11 cellular contexts compared by ENCODE assay signal in the genomic region with DNA sequence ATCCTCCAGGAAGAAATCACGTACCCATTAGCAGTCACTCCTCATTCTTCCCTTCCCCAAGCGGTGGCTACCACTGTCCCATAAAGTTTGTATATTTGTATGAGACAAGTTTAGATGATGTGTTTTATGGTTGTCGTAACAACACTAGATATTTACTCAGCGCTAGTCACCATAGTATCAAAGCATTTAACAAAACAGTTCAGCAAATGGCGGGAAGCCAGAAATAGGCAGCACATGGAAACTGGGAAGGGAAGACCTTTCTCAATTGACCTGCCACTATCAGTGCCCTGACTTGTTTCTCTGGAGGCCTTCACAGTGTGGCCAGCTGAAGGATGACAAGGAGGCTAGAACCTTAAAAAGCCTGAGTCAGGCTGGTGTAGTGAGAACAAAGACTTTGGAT. TPM values are rescaled to one million over a fixed set of nuclear protein-coding genes. Genes with fewer than 3 reads are reported as not detected.
DNase-seq lines count a peak whose midpoint lies in the region; ATAC-seq, FAIRE-seq and TF ChIP-seq lines count a peak whose summit lies in the region.
"Had no signal": no experiment of that assay in that cellular context is flagged by ENCODE, and none has a peak within 500 bp of the region (broad histone marks: within the 10 kb centered on the region; RNA-seq: fewer than 3 reads in every experiment).

No MANE protein-coding gene starts in this region.

- ATAC-seq in left lung (peak; percentile 87), natural killer cell (no peak)

- H3K27ac ChIP-seq in ACC112 (ENCODE audit: low read depth, low read length) (peak overlapping the region; percentile 84), left lung (peak overlapping the region; percentile 35 to 37)
- H3K27ac ChIP-seq in effector memory CD4-positive, alpha-beta T cell (ENCODE audit: insufficient read depth, low read length, poor library complexity, severe bottlenecking), result no peak overlapping the region

- peaks cover 41 to 43% of the 10 kb centered on the region in 2 donors for H3K4me1 Mint-ChIP-seq in natural killer cell

- H3K36me3 ChIP-seq in ACC112 (ENCODE audit: insufficient read depth, low read length), result peaks cover 12% of the 10 kb centered on the region; the same call in 1 of the 2 replicates
- H3K36me3 ChIP-seq in left lung, result peaks cover 0 to under 1% of the 10 kb centered on the region in 2 donors
- H3K36me3 ChIP-seq in effector memory CD4-positive, alpha-beta T cell (ENCODE audit: control insufficient read depth, insufficient read depth, low read length), result peaks cover 23% of the 10 kb centered on the region

- DNase-seq in HT1080 (ENCODE audit: low read depth) (peak; percentile 13), left lung (no peak), natural killer cell (no peak), hypothalamus (lab: John Stamatoyannopoulos, UW) (no peak), cortex of kidney (lab: John Stamatoyannopoulos, UW) (no peak)
- DNase-seq in effector memory CD4-positive, alpha-beta T cell, result no peak
- DNase-seq: NCI-H187 had no signal

- no peak overlapping the region for H3K4me3 Mint-ChIP-seq in natural killer cell

- H3K27me3 Mint-ChIP-seq in natural killer cell (ENCODE audit: low read depth in 2 of 2), result no peaks in the 10 kb centered on the region

- peaks cover 29% of the 10 kb centered on the region for H3K4me1 ChIP-seq in ACC112 (ENCODE audit: control insufficient read depth, insufficient read depth, low read length, unreplicated experiment)
- H3K4me1 ChIP-seq in left lung, result peaks cover 0 to 3% of the 10 kb centered on the region in 2 donors
- H3K4me1 ChIP-seq in effector memory CD4-positive, alpha-beta T cell (ENCODE audit: control insufficient read depth, insufficient read depth, low read length, poor library complexity, severe bottlenecking), result peaks cover 12% of the 10 kb centered on the region

- peaks cover 34% of the 10 kb centered on the region for H3K79me2 ChIP-seq in ACC112 (ENCODE audit: control insufficient read depth, insufficient read depth, low read length, unreplicated experiment)

- no peaks in the 10 kb centered on the region for H3K36me3 Mint-ChIP-seq in natural killer cell

- H3K9me3 ChIP-seq in left lung, result no peaks in the 10 kb centered on the region
- H3K9me3 ChIP-seq in effector memory CD4-positive, alpha-beta T cell (ENCODE audit: control insufficient read depth, low read length), result no peaks in the 10 kb centered on the region

- peak overlapping the region in 1 of 2 donors; percentile 19 for H3K27ac Mint-ChIP-seq in natural killer cell

- no peak overlapping the region for H2AFZ ChIP-seq in ACC112 (ENCODE audit: low read length, unreplicated experiment)

- FAIRE-seq in colon (lab: Jason Lieb, UNC), result peak; percentile 84

- H3K4me3 ChIP-seq in ACC112 (ENCODE audit: low read depth, low read length) (no peak overlapping the region), left lung (no peak overlapping the region)
- no peak overlapping the region for H3K4me3 ChIP-seq in effector memory CD4-positive, alpha-beta T cell (ENCODE audit: insufficient read depth, low read depth, low read length, poor library complexity, severe bottlenecking)
- H3K4me3 ChIP-seq: skin epidermis had no signal

- no peaks in the 10 kb centered on the region for H3K27me3 ChIP-seq in ACC112 (ENCODE audit: insufficient read depth, low read length)
- no peaks in the 10 kb centered on the region for H3K27me3 ChIP-seq in left lung
- no peaks in the 10 kb centered on the region for H3K27me3 ChIP-seq in effector memory CD4-positive, alpha-beta T cell (replicated peaks; ENCODE audit: control insufficient read depth, insufficient read depth, low read length, poor library complexity, severe bottlenecking)

- no peak for TF ChIP-seq CTCF in left lung (IDR thresholded peaks at IDR 0.05)
- no peak for TF ChIP-seq CTCF in natural killer cell (IDR thresholded peaks at IDR 0.05)

- H3K9me3 Mint-ChIP-seq in natural killer cell, result no peaks in the 10 kb centered on the region
- H3K9me3 Mint-ChIP-seq: activated naive CD4-positive, alpha-beta T cell treated with anti-CD3 and anti-CD28 coated beads, Interleukin-2, amount 50 U/mL, for 72 hours had no signal

- intact Hi-C loops in left lung (cut with DNase I), result no loop called here
- intact Hi-C loops in natural killer cell (cut with micrococcal nuclease), result no loop called here

RNA-seq across cellular contexts. Expression of gene CNST, which starts 31.1 kb away (rescaled TPM):
- total RNA-seq in HT1080 (2014; rRNA removed; shearing (Covaris generic)), result 10.0 and 10.4 TPM in 2 replicates
- 9.2 and 12.8 TPM in 2 replicates for polyA plus RNA-seq in HT1080 (2015; cell fraction: cytosol; rRNA removed)
- 10.0 and 12.5 TPM in 2 replicates for polyA plus RNA-seq in HT1080 (2015; cell fraction: nucleus; rRNA removed)
- total RNA-seq in left lung (10 to 100 TPM; 20.3 to 24.0 TPM), natural killer cell (10 to 100 TPM; 48.2 to 56.1 (median 49.7) TPM)

RNA-seq across cellular contexts. Expression of gene TFB2M, which starts 31.3 kb away (rescaled TPM):
- total RNA-seq in HT1080 (2014; rRNA removed; shearing (Covaris generic)), result 44.8 and 59.9 TPM in 2 replicates
- 50.6 and 53.4 TPM in 2 replicates for polyA plus RNA-seq in HT1080 (2015; cell fraction: cytosol; rRNA removed)
- 57.1 and 68.7 TPM in 2 replicates for polyA plus RNA-seq in HT1080 (2015; cell fraction: nucleus; rRNA removed)
- total RNA-seq in left lung (1 to 10 TPM; 8.8 to 9.3 TPM), natural killer cell (10 to 100 TPM; 13.4 to 15.1 (median 15.1) TPM)
